ENCODE assay signal across 24 cellular contexts in genomic region chr7:139355320-139355719, GRCh38. TPM values are rescaled to one million over a fixed set of nuclear protein-coding genes. Genes with fewer than 3 reads are reported as not detected.
DNase-seq lines count a peak whose midpoint lies in the region; ATAC-seq and TF ChIP-seq lines count a peak whose summit lies in the region.
"Had no signal": no experiment of that assay in that cellular context is flagged by ENCODE, and none has a peak within 500 bp of the region (broad histone marks: within the 10 kb centered on the region; RNA-seq: fewer than 3 reads in every experiment).

No MANE protein-coding gene starts in this region.

- H3K4me3 Mint-ChIP-seq in CD14-positive monocyte = no peak overlapping the region
- H3K4me3 Mint-ChIP-seq: activated naive CD8-positive, alpha-beta T cell treated with anti-CD3 and anti-CD28 coated beads, Interleukin-2, amount 10 ng/mL, durations not matched to agents 7 days and 5 days had no signal

- intact Hi-C loops in CD14-positive monocyte (cut with micrococcal nuclease) = no loop called here

- in situ Hi-C loops in KBM-7 (cut with MboI; ENCODE audit: low pct_unique_long_range_greater_than_20kb, low sequenced_read_pairs) = no loop called here

- H3K4me1 Mint-ChIP-seq in CD14-positive monocyte = peaks cover 23% of the 10 kb centered on the region

- peaks cover 13 to 14% of the 10 kb centered on the region in 2 donors for H3K36me3 Mint-ChIP-seq in CD14-positive monocyte

- H3K9me3 Mint-ChIP-seq in CD14-positive monocyte = no peaks in the 10 kb centered on the region
- H3K9me3 Mint-ChIP-seq: activated naive CD8-positive, alpha-beta T cell treated with anti-CD3 and anti-CD28 coated beads, Interleukin-2, amount 10 ng/mL, durations not matched to agents 7 days and 5 days had no signal

- TF ChIP-seq CTCF in CD14-positive monocyte (IDR thresholded peaks at IDR 0.05) (no peak), fibroblast of the aortic adventitia (IDR thresholded peaks at IDR 0.05; ENCODE audit: insufficient read depth, low read length) (no peak)

- no peaks in the 10 kb centered on the region for H3K27me3 Mint-ChIP-seq in CD14-positive monocyte (ENCODE audit: low read depth in 3 of 3)
- H3K27me3 Mint-ChIP-seq: activated naive CD8-positive, alpha-beta T cell treated with anti-CD3 and anti-CD28 coated beads, Interleukin-2, amount 10 ng/mL, durations not matched to agents 7 days and 5 days; naive thymus-derived CD4-positive, alpha-beta T cell had no signal

- H3K27ac Mint-ChIP-seq in CD14-positive monocyte = peak overlapping the region in 6 of 7 donors; percentile 13 to 92 (median 72)
- H3K27ac Mint-ChIP-seq: activated naive CD8-positive, alpha-beta T cell treated with anti-CD3 and anti-CD28 coated beads, Interleukin-2, amount 10 ng/mL, durations not matched to agents 7 days and 5 days had no signal

- DNase-seq in CD14-positive monocyte (ENCODE audit: low spot score) (no peak), KBM-7 (peak; percentile 23), SIG-M5 treated with dmso at 0.1 percent for 504 hours (lab: John Stamatoyannopoulos, UW; ENCODE audit: unreplicated experiment) (peak; percentile 86), fibroblast of the aortic adventitia (ENCODE audit: low read depth) (peak; percentile 25), KG1 (lab: John Stamatoyannopoulos, UW) (no peak), AG08395 (ENCODE audit: low spot score) (no peak), NCI-H2171 (lab: John Stamatoyannopoulos, UW) (no peak)
- DNase-seq: activated CD4-positive, alpha-beta T cell treated with anti-CD3 and anti-CD28 coated beads for 48 hours; activated naive CD8-positive, alpha-beta T cell treated with anti-CD3 and anti-CD28 coated beads, Interleukin-2, amount 10 ng/mL, durations not matched to agents 7 days and 5 days; activated T-cell treated with anti-CD3 and anti-CD28 coated beads for 4 hours; caudate nucleus; effector CD4-positive, alpha-beta T cell; esophagus squamous epithelium; GDM1; H7; kidney; naive thymus-derived CD4-positive, alpha-beta T cell; NCI-H2029 treated with DMSO at 0.1 percent for 48 hours; NCI-H524; spleen; T1000 had no signal

- H3K4me3 ChIP-seq in fibroblast of the aortic adventitia (ENCODE audit: low read depth, low read length) = no peak overlapping the region
- H3K4me3 ChIP-seq: esophagus squamous epithelium, hepatocyte, SK-N-MC, spleen had no signal

- no peak for ATAC-seq in activated CD4-positive, CD25-positive, alpha-beta regulatory T cell treated with anti-CD3 and anti-CD28 coated beads, Interleukin-2, amount 50 U/mL, for 24 hours
- ATAC-seq: naive thymus-derived CD4-positive, alpha-beta T cell had no signal

RNA-seq across cellular contexts. Expression of gene LUC7L2, which starts 4.4 kb away (rescaled TPM):
- 10 to 100 TPM; 24.7 to 26.8 TPM for polyA plus RNA-seq in CD14-positive monocyte
- total RNA-seq in fibroblast of the aortic adventitia (ENCODE audit: low replicate concordance) = 58.5 and 93.7 TPM in 2 replicates

RNA-seq across cellular contexts. Expression of gene FMC1, which starts 14.2 kb away (rescaled TPM):
- polyA plus RNA-seq in CD14-positive monocyte = 10 to 100 TPM; 39.0 to 39.4 TPM
- total RNA-seq in fibroblast of the aortic adventitia (ENCODE audit: low replicate concordance) = 8.4 and 9.6 TPM in 2 replicates

Comparison
In these comparisons a context has a peak if more than half of its experiments do, and no peak if none do; other contexts are left out.
1. DNase-seq: peak in KBM-7 (single experiment), SIG-M5 treated with dmso at 0.1 percent for 504 hours (single experiment) and fibroblast of the aortic adventitia (single experiment); none in CD14-positive monocyte (single experiment), KG1 (single experiment), AG08395 (single experiment) and NCI-H2171 (single experiment).